Comparison of ENCODE assay signal across 15 cellular contexts in the genomic region with DNA sequence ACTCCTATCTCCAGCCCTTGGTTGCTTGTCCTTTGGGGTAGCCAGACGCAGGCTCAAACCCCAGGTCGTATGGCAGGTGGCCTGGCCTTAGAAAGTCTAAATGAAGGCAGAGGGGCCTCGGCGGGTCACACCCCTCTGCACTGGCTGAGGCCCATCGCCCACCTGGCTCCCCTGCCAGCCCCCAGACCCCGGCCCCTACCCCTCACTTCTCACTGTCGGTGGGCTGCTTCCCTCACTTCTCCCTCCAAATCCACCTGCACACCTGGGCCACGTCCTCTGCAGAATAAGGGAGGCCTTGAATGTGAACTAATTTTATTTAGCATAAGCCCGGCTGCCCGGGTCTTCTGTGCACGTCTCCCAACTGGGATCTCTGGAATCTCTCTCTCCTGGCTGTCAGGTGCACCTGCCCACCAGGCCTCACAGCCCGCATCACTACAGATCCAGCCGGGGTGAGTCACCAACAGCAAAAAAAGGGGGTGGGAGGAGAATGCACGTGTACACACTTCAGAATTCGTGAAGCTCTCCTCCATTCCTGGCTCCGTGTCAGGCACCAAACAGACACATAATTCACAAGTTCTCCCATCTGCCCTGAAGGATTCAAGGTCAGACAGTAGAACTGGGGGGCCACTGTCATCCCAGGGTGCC.
"Had no signal": no experiment of that assay in that cellular context is flagged by ENCODE, and none has a peak within 500 bp of the region (broad histone marks: within the 10 kb centered on the region; RNA-seq: fewer than 3 reads in every experiment).

No MANE protein-coding gene starts in this region.

- H3K4me3 ChIP-seq: esophagus squamous epithelium, hepatocyte, mucosa of descending colon, ovary, right atrium auricular region, sigmoid colon, skin epidermis had no signal

- H3K27me3 ChIP-seq: ovary, right atrium auricular region, sigmoid colon had no signal

- H3K27ac ChIP-seq: esophagus squamous epithelium, hepatocyte, ovary, right atrium auricular region, sigmoid colon, skin epidermis had no signal

- H3K9me3 ChIP-seq: esophagus squamous epithelium, mucosa of descending colon, ovary, right atrium auricular region, sigmoid colon had no signal

- DNase-seq: effector memory CD8-positive, alpha-beta T cell; esophagus squamous epithelium; foreskin fibroblast; left colon; left ventricle myocardium superior; mucosa of descending colon; naive thymus-derived CD8-positive, alpha-beta T cell; ovary; sigmoid colon; stimulated activated CD4-positive, alpha-beta T cell treated with anti-CD3 and anti-CD28 coated beads, Interleukin-2, amount 100 ng/mL, for 24 hours; stimulated activated CD4-positive, alpha-beta T cell treated with anti-CD3 and anti-CD28 coated beads, Interleukin-4, amount 100 ng/mL, for 4 hours; stimulated activated naive CD4-positive, alpha-beta T cell treated with Interleukin-2 at 50 U/mL for 16 hours had no signal

- ATAC-seq: effector memory CD8-positive, alpha-beta T cell; left colon; left ventricle myocardium superior; mucosa of descending colon; naive thymus-derived CD8-positive, alpha-beta T cell had no signal

- H3K4me1 ChIP-seq: right atrium auricular region, sigmoid colon had no signal

- H3K36me3 ChIP-seq: esophagus squamous epithelium, ovary, right atrium auricular region, sigmoid colon had no signal
